ENCODE assay signal across 9 cellular contexts in the genomic region with DNA sequence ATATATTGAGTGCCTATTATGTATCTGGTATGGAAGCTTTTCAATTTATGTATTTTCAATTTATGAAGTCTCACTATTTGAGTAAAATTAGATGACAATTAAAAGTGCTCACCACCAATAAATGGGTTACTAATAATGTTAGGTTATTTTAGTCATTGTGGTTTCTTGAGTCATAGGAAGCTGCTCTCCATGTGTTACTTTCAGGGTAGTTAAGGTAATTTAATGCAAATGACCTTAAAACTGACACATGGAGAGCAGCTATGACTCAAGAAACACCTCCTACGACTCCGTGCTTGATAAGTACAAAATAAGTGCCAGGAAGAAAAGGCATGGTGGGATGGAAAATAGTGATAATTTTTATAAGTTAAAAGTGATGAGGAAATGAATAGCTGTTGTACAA. TPM values are rescaled to one million over a fixed set of nuclear protein-coding genes. Genes with fewer than 3 reads are reported as not detected.
DNase-seq lines count a peak whose midpoint lies in the region; ATAC-seq and TF ChIP-seq lines count a peak whose summit lies in the region.
"Had no signal": no experiment of that assay in that cellular context is flagged by ENCODE, and none has a peak within 500 bp of the region (broad histone marks: within the 10 kb centered on the region; RNA-seq: fewer than 3 reads in every experiment).

No MANE protein-coding gene starts in this region.

- H3K9ac ChIP-seq in fibroblast of lung (ENCODE audit: insufficient read depth, low read length) = no peak overlapping the region

- no peaks in the 10 kb centered on the region for H3K79me2 ChIP-seq in fibroblast of lung (ENCODE audit: control insufficient read depth, insufficient read depth, low read length)

- ATAC-seq in GM21526 (IDR thresholded peaks at IDR 0.05; ENCODE audit: low FRiP score, unreplicated experiment) (peak; percentile 78), HG03442 (IDR thresholded peaks at IDR 0.05; ENCODE audit: unreplicated experiment) (peak; percentile 92)

- no peak overlapping the region for H3K27ac ChIP-seq in fibroblast of lung (ENCODE audit: insufficient read depth, low read length)

- no peaks in the 10 kb centered on the region for H3K27me3 ChIP-seq in fibroblast of lung (ENCODE audit: control insufficient read depth, insufficient read depth, low read length)

- no peaks in the 10 kb centered on the region for H3K36me3 ChIP-seq in fibroblast of lung (ENCODE audit: control insufficient read depth, insufficient read depth, low read length)

- H4K20me1 ChIP-seq in fibroblast of lung (ENCODE audit: control insufficient read depth, extremely low read depth, insufficient read depth, low read length) = no peaks in the 10 kb centered on the region

- TF ChIP-seq CTCF in GM12865 (IDR thresholded peaks at IDR 0.05; ENCODE audit: insufficient read depth, low read depth, low read length, missing control alignments) = no peak
- no peak for TF ChIP-seq CTCF in fibroblast of lung (conservative IDR thresholded peaks at IDR 0.05 in 1 of 2, IDR thresholded peaks at IDR 0.05 in 1 of 2; ENCODE audit: low read depth in 1 of 2, low read length in 2 of 2)

- H3K4me1 ChIP-seq in fibroblast of lung (ENCODE audit: control insufficient read depth, extremely low read depth, insufficient read depth, low read length) = peaks cover 5% of the 10 kb centered on the region

- no peak overlapping the region for H3K4me2 ChIP-seq in fibroblast of lung (ENCODE audit: extremely low read depth, insufficient read depth, low read length)

- no peaks in the 10 kb centered on the region for H3K9me3 ChIP-seq in fibroblast of lung (ENCODE audit: control insufficient read depth, insufficient read depth, low read depth, low read length)

- no peak overlapping the region for H3K4me3 ChIP-seq in GM12865 (ENCODE audit: low read depth, low read length)
- no peak overlapping the region for H3K4me3 ChIP-seq in fibroblast of lung (replicated peaks in 1 of 4; ENCODE audit: control extremely low read depth in 1 of 4, insufficient read depth in 1 of 4, low read depth in 3 of 4, low read length in 4 of 4)
- H3K4me3 ChIP-seq: lung had no signal

- DNase-seq in GM12865 (ENCODE audit: low read depth) (peak; percentile 40), fibroblast of lung (ENCODE audit: low read depth in 2 of 2) (peak; percentile 40 to 92), cerebellum (ENCODE audit: low spot score) (no peak), NCI-H1092 (lab: John Stamatoyannopoulos, UW) (no peak), iPS-NIHi7 (ENCODE audit: extremely low spot score) (no peak), NCI-H524 (lab: John Stamatoyannopoulos, UW) (no peak)

- H2AFZ ChIP-seq in fibroblast of lung (ENCODE audit: low read length) = no peak overlapping the region

RNA-seq across cellular contexts. Expression of a gene that starts 16.5 kb away (rescaled TPM):
- total RNA-seq in fibroblast of lung = not detected in 2 replicates
- polyA plus RNA-seq in fibroblast of lung = not detected in 2 replicates
- not detected in 2 replicates for polyA plus RNA-seq in fibroblast of lung (2012)
- polyA minus RNA-seq in fibroblast of lung (ENCODE audit: low replicate concordance) = not detected in 2 replicates
- total RNA-seq in cerebellum = not detected
- total RNA-seq: lung had no signal
- polyA plus RNA-seq: lung had no signal

Comparison
In these comparisons a context has a peak if more than half of its experiments do, and no peak if none do; other contexts are left out.
1. DNase-seq: peak in GM12865 (single experiment) and fibroblast of lung (2 of 2); none in cerebellum (single experiment), NCI-H1092 (single experiment), iPS-NIHi7 (single experiment) and NCI-H524 (0 of 2).